ENCODE assay signal across 21 cellular contexts in genomic region chr11:473975-474785, GRCh38. TPM values are rescaled to one million over a fixed set of nuclear protein-coding genes. Genes with fewer than 3 reads are reported as not detected.
DNase-seq lines count a peak whose midpoint lies in the region; ATAC-seq and TF ChIP-seq lines count a peak whose summit lies in the region.
"Had no signal": no experiment of that assay in that cellular context is flagged by ENCODE, and none has a peak within 500 bp of the region (broad histone marks: within the 10 kb centered on the region; RNA-seq: fewer than 3 reads in every experiment).

No MANE protein-coding gene starts in this region.

- H3K79me1 ChIP-seq in trophoblast cell (ENCODE audit: low read length): peaks cover 5% of the 10 kb centered on the region

- peak overlapping the region; percentile 65; the same call in 1 of the 2 replicates for H3K27ac Mint-ChIP-seq in WTC11
- H3K27ac Mint-ChIP-seq: CD8-positive, alpha-beta memory T cell had no signal

- H2BK12ac ChIP-seq in trophoblast cell (ENCODE audit: low read length): no peak overlapping the region

- ATAC-seq in DND-41 (ENCODE audit: insufficient read depth, low read depth): peak; percentile 31; the same call in 1 of the 3 replicates
- peak; percentile 18; the same call in 1 of the 2 replicates for ATAC-seq in WTC11
- ATAC-seq in mucosa of descending colon: no peak

- H3K4me3 ChIP-seq in DND-41 (ENCODE audit: low read depth in 1 of 2, low read length in 2 of 2): no peak overlapping the region
- no peak overlapping the region for H3K4me3 ChIP-seq in trophoblast cell (ENCODE audit: low read depth, low read length)
- no peak overlapping the region for H3K4me3 ChIP-seq in mucosa of descending colon
- no peak overlapping the region for H3K4me3 ChIP-seq in hepatocyte
- H3K4me3 ChIP-seq: HAP-1, SK-N-MC had no signal

- peak overlapping the region; percentile 15 for H3K4ac ChIP-seq in trophoblast cell (ENCODE audit: low read depth, low read length)

- no peak overlapping the region for H2BK5ac ChIP-seq in trophoblast cell (ENCODE audit: low read depth, low read length, poor library complexity)

- no peak overlapping the region for H2AK5ac ChIP-seq in trophoblast cell (ENCODE audit: low read length)

- H3K36me3 Mint-ChIP-seq in WTC11: no peaks in the 10 kb centered on the region
- H3K36me3 Mint-ChIP-seq: CD8-positive, alpha-beta memory T cell had no signal

- peaks cover 12% of the 10 kb centered on the region for H3K4me1 Mint-ChIP-seq in WTC11
- H3K4me1 Mint-ChIP-seq: CD8-positive, alpha-beta memory T cell had no signal

- H3K9ac ChIP-seq in DND-41 (ENCODE audit: low read depth, low read length): no peak overlapping the region
- no peak overlapping the region for H3K9ac ChIP-seq in trophoblast cell (ENCODE audit: low read length)

- H3K18ac ChIP-seq in trophoblast cell (ENCODE audit: low read length): peak overlapping the region; percentile 2

- no peaks in the 10 kb centered on the region for H3K9me3 ChIP-seq in DND-41 (ENCODE audit: insufficient read depth, low read length, severe bottlenecking)
- peaks cover 6% of the 10 kb centered on the region for H3K9me3 ChIP-seq in trophoblast cell (ENCODE audit: insufficient read depth, low read depth, low read length)
- no peaks in the 10 kb centered on the region for H3K9me3 ChIP-seq in mucosa of descending colon
- no peaks in the 10 kb centered on the region for H3K9me3 ChIP-seq in hepatocyte (ENCODE audit: low read depth)
- H3K9me3 ChIP-seq: HAP-1 had no signal

- no peak overlapping the region for H3K14ac ChIP-seq in trophoblast cell (ENCODE audit: low read length)

- no peak overlapping the region for H4K8ac ChIP-seq in trophoblast cell (ENCODE audit: low read depth, low read length)

- H3K9me3 Mint-ChIP-seq in WTC11: no peaks in the 10 kb centered on the region
- H3K9me3 Mint-ChIP-seq: CD8-positive, alpha-beta memory T cell had no signal

- H3K4me3 Mint-ChIP-seq in WTC11: no peak overlapping the region
- H3K4me3 Mint-ChIP-seq: CD8-positive, alpha-beta memory T cell had no signal

- H3K27me3 Mint-ChIP-seq in WTC11 (ENCODE audit: low read depth): no peaks in the 10 kb centered on the region
- H3K27me3 Mint-ChIP-seq: CD8-positive, alpha-beta memory T cell had no signal

- H3K9me2 ChIP-seq in hepatocyte (replicated peaks; ENCODE audit: insufficient read depth): no peaks in the 10 kb centered on the region

- no peak for TF ChIP-seq CTCF in DND-41 (IDR thresholded peaks at IDR 0.05; ENCODE audit: borderline replicate concordance, extremely low read depth, low read length, poor library complexity, severe bottlenecking)
- TF ChIP-seq CTCF in WTC11 (IDR thresholded peaks at IDR 0.05): no peak
- no peak for TF ChIP-seq CTCF in mucosa of descending colon (IDR thresholded peaks at IDR 0.05)
- no peak for TF ChIP-seq CTCF in hepatocyte (IDR thresholded peaks at IDR 0.05; ENCODE audit: poor library complexity)

- no peaks in the 10 kb centered on the region for H3K4me1 ChIP-seq in DND-41 (ENCODE audit: insufficient read depth, low read length)
- peaks cover 10 to 21% of the 10 kb centered on the region in 2 experiments for H3K4me1 ChIP-seq in trophoblast cell (ENCODE audit: control insufficient read depth in 1 of 2, insufficient read depth in 2 of 2, low read length in 2 of 2)
- peaks cover 5% of the 10 kb centered on the region for H3K4me1 ChIP-seq in mucosa of descending colon (ENCODE audit: low read depth)
- H3K4me1 ChIP-seq in hepatocyte (ENCODE audit: insufficient read depth): peaks cover 8% of the 10 kb centered on the region
- H3K4me1 ChIP-seq: HAP-1 had no signal

- H3K36me3 ChIP-seq in DND-41 (ENCODE audit: insufficient read depth, low read length) (peaks cover 12% of the 10 kb centered on the region), trophoblast cell (ENCODE audit: control insufficient read depth in 1 of 2, insufficient read depth in 2 of 2, low read length in 2 of 2) (peaks cover 8 to 14% of the 10 kb centered on the region in 2 experiments), mucosa of descending colon (ENCODE audit: low read depth) (no peaks in the 10 kb centered on the region), hepatocyte (replicated peaks; ENCODE audit: insufficient read depth, low read depth) (no peaks in the 10 kb centered on the region)
- H3K36me3 ChIP-seq: HAP-1 had no signal

- H4K91ac ChIP-seq in trophoblast cell (ENCODE audit: low read depth, low read length): no peak overlapping the region

- H2BK120ac ChIP-seq in trophoblast cell (ENCODE audit: insufficient read depth, low read length, poor library complexity): no peak overlapping the region

- peaks cover 36% of the 10 kb centered on the region for H4K20me1 ChIP-seq in DND-41 (ENCODE audit: insufficient read depth, low read length)
- H4K20me1 ChIP-seq in hepatocyte (ENCODE audit: insufficient read depth, poor library complexity, severe bottlenecking): no peaks in the 10 kb centered on the region

- POLR2A ChIA-PET in WTC11 (lab: Charles Lee): no interaction called here

- H3K23ac ChIP-seq in trophoblast cell (ENCODE audit: low read length): no peak overlapping the region

- no peak overlapping the region for H3K4me2 ChIP-seq in DND-41 (ENCODE audit: insufficient read depth, low read length)
- no peak overlapping the region for H3K4me2 ChIP-seq in trophoblast cell (ENCODE audit: low read length)
- no peak overlapping the region for H3K4me2 ChIP-seq in hepatocyte

- H4K12ac ChIP-seq in trophoblast cell (ENCODE audit: low read depth, low read length): no peak overlapping the region

- CTCF ChIA-PET in WTC11 (lab: Charles Lee): interaction anchor here (1.2 to 2.2 kb wide), 6 partner anchors 12 to 81 kb away, joined by 3 to 10 read pairs (median 4); partner anchors contain the start of gene PTDSS2

- no CpG with 5 or more reads among the region's 22 CpGs for WGBS in trophoblast cell (ENCODE audit: extremely low coverage, insufficient coverage, insufficient read length)
- 91% methylated on average over 15 of the region's 22 CpGs for WGBS in hepatocyte (ENCODE audit: low lambda C conversion rate, missing lambda C conversion rate)

- H3K27me3 ChIP-seq in DND-41 (ENCODE audit: insufficient read depth, low read length, poor library complexity) (no peaks in the 10 kb centered on the region), trophoblast cell (ENCODE audit: insufficient read depth, low read length) (no peaks in the 10 kb centered on the region), hepatocyte (no peaks in the 10 kb centered on the region)

- DNase-seq in DND-41 (no peak), NCI-H2171 treated with DMSO at 0.1 percent for 48 hours (lab: John Stamatoyannopoulos, UW) (peak; percentile 49), WTC11 (ENCODE audit: low spot score) (no peak), trophoblast cell (no peak), mucosa of descending colon (no peak), hepatocyte (ENCODE audit: low spot score) (no peak), dermis blood vessel endothelial cell (no peak)
- DNase-seq: C1 segment of cervical spinal cord; CD8-positive, alpha-beta memory T cell; DMS79 treated with DMSO at 0.1 percent for 48 hours; KBM-7; NCI-H1105 treated with DMSO at 0.1 percent for 48 hours; NCI-H187; NCI-H2107; NCI-H226; NCI-H526; NK-92 treated with Interleukin-12 subunit alpha and Interleukin-12 subunit beta, amount 100 ng/mL, for 24 hours; SHP77 had no signal

- H2AFZ ChIP-seq in DND-41 (ENCODE audit: low read depth, low read length): no peak overlapping the region
- no peak overlapping the region for H2AFZ ChIP-seq in trophoblast cell (ENCODE audit: insufficient read depth, low read length, poor library complexity)
- H2AFZ ChIP-seq in hepatocyte: no peak overlapping the region

- H3K79me2 ChIP-seq in DND-41 (ENCODE audit: insufficient read depth, low read length): peaks cover 20% of the 10 kb centered on the region
- H3K79me2 ChIP-seq in trophoblast cell (ENCODE audit: control insufficient read depth, insufficient read depth, low read length, poor library complexity): peaks cover 2% of the 10 kb centered on the region
- H3K79me2 ChIP-seq in hepatocyte: peaks cover 24% of the 10 kb centered on the region

- no peak overlapping the region for H3K27ac ChIP-seq in DND-41 (ENCODE audit: low read length)
- H3K27ac ChIP-seq in trophoblast cell (ENCODE audit: low read depth, low read length): no peak overlapping the region
- no peak overlapping the region for H3K27ac ChIP-seq in hepatocyte
- H3K27ac ChIP-seq: SK-N-MC had no signal

- intact Hi-C loops in mucosa of descending colon (cut with DNase I, micrococcal nuclease): no loop called here

TF ChIP-seq in WTC11, 78 proteins besides CTCF, POLR2A, EP300 and RAD21:
- TF ChIP-seq USF1 (CRISPR knock-in tag; IDR thresholded peaks at IDR 0.05) (no peak), ZNF121 (CRISPR knock-in tag; IDR thresholded peaks at IDR 0.05) (no peak), OVOL2 (CRISPR knock-in tag; IDR thresholded peaks at IDR 0.05; ENCODE audit: borderline replicate concordance) (no peak)
TF ChIP-seq in WTC11: peak in this region for 0.

RNA-seq across cellular contexts. Expression of gene PTDSS2, which starts 24.1 kb away (rescaled TPM):
- total RNA-seq in WTC11 (2021): 49.5 to 56.8 TPM (median 55.2 TPM) in 3 replicates
- polyA plus RNA-seq in trophoblast cell (2013): 27.0 and 28.6 TPM in 2 replicates
- total RNA-seq in mucosa of descending colon: 10 to 100 TPM; 19.2 to 34.8 (median 27.3) TPM
- 29.7 and 31.5 TPM in 2 replicates for total RNA-seq in hepatocyte
- 50.6 and 50.8 TPM in 2 replicates for polyA plus RNA-seq in hepatocyte
- total RNA-seq in dermis blood vessel endothelial cell: 34.5 and 50.2 TPM in 2 replicates

RNA-seq across cellular contexts. Expression of gene ANO9, which starts 32.4 kb away (rescaled TPM):
- total RNA-seq in WTC11 (2021): 13.2 to 17.6 TPM (median 16.6 TPM) in 3 replicates
- 16.3 and 16.5 TPM in 2 replicates for polyA plus RNA-seq in trophoblast cell (2013)
- total RNA-seq in mucosa of descending colon: 100 to 1,000 TPM in 2 of 3 donors, 10 to 100 TPM in 1; 85.2 to 179 (median 131) TPM
- 19.5 and 21.2 TPM in 2 replicates for total RNA-seq in hepatocyte
- polyA plus RNA-seq in hepatocyte: 34.9 and 35.7 TPM in 2 replicates
- 0.42 and 10.7 TPM in 2 replicates for total RNA-seq in dermis blood vessel endothelial cell
- total RNA-seq: A673 had no signal

RNA-seq across cellular contexts. Expression of gene RNH1, which starts 32.9 kb away (rescaled TPM):
- total RNA-seq in WTC11 (2021): 59.0 to 67.5 TPM (median 60.4 TPM) in 3 replicates
- 79.1 and 82.8 TPM in 2 replicates for polyA plus RNA-seq in trophoblast cell (2013)
- 100 to 1,000 TPM; 108 to 127 (median 118) TPM for total RNA-seq in mucosa of descending colon
- total RNA-seq in hepatocyte: 87.5 and 105 TPM in 2 replicates
- polyA plus RNA-seq in hepatocyte: 199 and 200 TPM in 2 replicates
- total RNA-seq in dermis blood vessel endothelial cell: 257 and 310 TPM in 2 replicates

RNA-seq across cellular contexts. Expression of gene SIGIRR, which starts 59.4 kb away (rescaled TPM):
- 85.2 to 98.9 TPM (median 91.8 TPM) in 3 replicates for total RNA-seq in WTC11 (2021)
- polyA plus RNA-seq in trophoblast cell (2013): 49.3 and 51.6 TPM in 2 replicates
- 100 to 1,000 TPM; 103 to 190 (median 116) TPM for total RNA-seq in mucosa of descending colon
- total RNA-seq in hepatocyte: 42.4 and 52.1 TPM in 2 replicates
- 77.4 and 85.3 TPM in 2 replicates for polyA plus RNA-seq in hepatocyte
- 43.2 and 52.2 TPM in 2 replicates for total RNA-seq in dermis blood vessel endothelial cell
